Comparison of ENCODE assay signal across 13 cellular contexts in genomic region chr2:69933254-69933828, GRCh38. TPM values are rescaled to one million over a fixed set of nuclear protein-coding genes. Genes with fewer than 3 reads are reported as not detected.
DNase-seq lines count a peak whose midpoint lies in the region; ATAC-seq, FAIRE-seq and TF ChIP-seq lines count a peak whose summit lies in the region.
"Had no signal": no experiment of that assay in that cellular context is flagged by ENCODE, and none has a peak within 500 bp of the region (broad histone marks: within the 10 kb centered on the region; RNA-seq: fewer than 3 reads in every experiment).

No MANE protein-coding gene starts in this region.

- H3K27me3 ChIP-seq in CD4-positive, CD25-positive, alpha-beta regulatory T cell (ENCODE audit: control insufficient read depth, insufficient read depth, low read length) = no peaks in the 10 kb centered on the region
- H3K27me3 ChIP-seq in MM.1S (replicated peaks; ENCODE audit: insufficient read depth, low read length) = no peaks in the 10 kb centered on the region
- no peaks in the 10 kb centered on the region for H3K27me3 ChIP-seq in mammary epithelial cell (ENCODE audit: insufficient read depth, low read length)
- no peaks in the 10 kb centered on the region for H3K27me3 ChIP-seq in mesendoderm (ENCODE audit: insufficient read depth, low read length, poor library complexity)

- no peak overlapping the region for H2BK120ac ChIP-seq in mesendoderm (ENCODE audit: low read depth, low read length)

- H3K23ac ChIP-seq in mesendoderm (ENCODE audit: low read length) = no peak overlapping the region

- H3K27ac Mint-ChIP-seq in CD4-positive, CD25-positive, alpha-beta regulatory T cell = peak overlapping the region; percentile 38 to 49 (median 42)
- peak overlapping the region; percentile 24 for H3K27ac Mint-ChIP-seq in mesothelial cell of epicardium
- H3K27ac Mint-ChIP-seq: T-cell had no signal

- H3K4me3 Mint-ChIP-seq in CD4-positive, CD25-positive, alpha-beta regulatory T cell = no peak overlapping the region
- no peak overlapping the region for H3K4me3 Mint-ChIP-seq in mesothelial cell of epicardium
- H3K4me3 Mint-ChIP-seq: T-cell had no signal

- peaks cover 15 to 32% (median 22%) of the 10 kb centered on the region in 4 donors for H3K4me1 Mint-ChIP-seq in CD4-positive, CD25-positive, alpha-beta regulatory T cell
- peaks cover 12% of the 10 kb centered on the region for H3K4me1 Mint-ChIP-seq in mesothelial cell of epicardium

- no peaks in the 10 kb centered on the region for H3K9me3 ChIP-seq in CD4-positive, CD25-positive, alpha-beta regulatory T cell (ENCODE audit: control insufficient read depth in 2 of 2, low read length in 2 of 2)
- H3K9me3 ChIP-seq in MM.1S (replicated peaks; ENCODE audit: insufficient read depth, low read length) (no peaks in the 10 kb centered on the region), mammary epithelial cell (replicated peaks; ENCODE audit: insufficient read depth, low read length) (no peaks in the 10 kb centered on the region)

- H3K4me3 ChIP-seq in CD4-positive, CD25-positive, alpha-beta regulatory T cell (ENCODE audit: low read depth, low read length) = no peak overlapping the region
- H3K4me3 ChIP-seq in MM.1S (ENCODE audit: low read length) = no peak overlapping the region
- H3K4me3 ChIP-seq in mammary epithelial cell (replicated peaks in 1 of 3; ENCODE audit: insufficient read depth in 1 of 3, low read depth in 2 of 3, low read length in 3 of 3) = no peak overlapping the region
- H3K4me3 ChIP-seq in mesendoderm (ENCODE audit: low read length) = no peak overlapping the region

- FAIRE-seq in RCC 7860 (lab: Jason Lieb, UNC) = no peak
- FAIRE-seq: colon had no signal

- peak overlapping the region; percentile 51 for H3K4me2 ChIP-seq in MM.1S (ENCODE audit: low read depth, low read length)
- H3K4me2 ChIP-seq in mammary epithelial cell (ENCODE audit: insufficient read depth, low read depth, low read length) = no peak overlapping the region
- H3K4me2 ChIP-seq in mesendoderm (ENCODE audit: low read length) = no peak overlapping the region

- no peaks in the 10 kb centered on the region for H3K4me1 ChIP-seq in CD4-positive, CD25-positive, alpha-beta regulatory T cell (ENCODE audit: control insufficient read depth, insufficient read depth, low read length, poor library complexity, severe bottlenecking)
- peaks cover 29% of the 10 kb centered on the region for H3K4me1 ChIP-seq in MM.1S (ENCODE audit: low read length)
- peaks cover 18% of the 10 kb centered on the region for H3K4me1 ChIP-seq in mammary epithelial cell (ENCODE audit: insufficient read depth, low read length)
- peaks cover 2% of the 10 kb centered on the region for H3K4me1 ChIP-seq in mesendoderm (ENCODE audit: control insufficient read depth, low read depth, low read length)

- H4K8ac ChIP-seq in mesendoderm (ENCODE audit: low read depth, low read length) = no peak overlapping the region

- H3K27ac ChIP-seq in CD4-positive, CD25-positive, alpha-beta regulatory T cell (ENCODE audit: insufficient read depth, low read length, poor library complexity, severe bottlenecking) = no peak overlapping the region
- H3K27ac ChIP-seq in MM.1S (ENCODE audit: low read length) (peak overlapping the region; percentile 57; the same call in 1 of the 2 replicates), mammary epithelial cell (ENCODE audit: insufficient read depth, low read depth, low read length) (peak overlapping the region; percentile 73), mesendoderm (ENCODE audit: low read depth, low read length) (no peak overlapping the region)

- H4K5ac ChIP-seq in mesendoderm (ENCODE audit: low read length) = no peak overlapping the region

- no peak overlapping the region for H3K4ac ChIP-seq in mesendoderm (ENCODE audit: low read depth, low read length)

- TF ChIP-seq CTCF in MM.1S (IDR thresholded peaks at IDR 0.05; ENCODE audit: low read length) = no peak
- no peak for TF ChIP-seq CTCF in mammary epithelial cell (conservative IDR thresholded peaks at IDR 0.05 in 1 of 2, IDR thresholded peaks at IDR 0.05 in 1 of 2; ENCODE audit: extremely low read depth in 1 of 2, insufficient read depth in 1 of 2, low read depth in 1 of 2, low read length in 2 of 2)
- no peak for TF ChIP-seq CTCF in mesothelial cell of epicardium (IDR thresholded peaks at IDR 0.05; ENCODE audit: unreplicated experiment)

- H4K20me1 ChIP-seq in MM.1S (ENCODE audit: insufficient read depth, low read length) = no peaks in the 10 kb centered on the region
- no peaks in the 10 kb centered on the region for H4K20me1 ChIP-seq in mammary epithelial cell (ENCODE audit: insufficient read depth, low read length)

- no peak overlapping the region for H2BK15ac ChIP-seq in mesendoderm (replicated peaks; ENCODE audit: low read depth)

- dilution Hi-C loops in mammary epithelial cell (cut with HindIII; ENCODE audit: low sequenced_read_pairs) = no loop called here

- in situ Hi-C loops in mammary epithelial cell (cut with MboI; ENCODE audit: low sequenced_read_pairs in 2 of 2) = no loop called here

- no peak overlapping the region for H3K18ac ChIP-seq in mesendoderm (ENCODE audit: low read length)

- ATAC-seq in CD4-positive, CD25-positive, alpha-beta regulatory T cell (ENCODE audit: low read depth in 2 of 2) = no peak
- ATAC-seq: T-cell had no signal

- H3K9ac ChIP-seq in MM.1S (ENCODE audit: low read length) (no peak overlapping the region), mammary epithelial cell (ENCODE audit: insufficient read depth, low read length) (no peak overlapping the region), mesendoderm (ENCODE audit: low read length) (no peak overlapping the region)

- intact Hi-C loops in mammary epithelial cell (cut with micrococcal nuclease) = no loop called here

- H3K79me1 ChIP-seq in mesendoderm (ENCODE audit: low read length) = no peaks in the 10 kb centered on the region

- DNase-seq in CD4-positive, CD25-positive, alpha-beta regulatory T cell = no peak
- DNase-seq in MM.1S (peak; percentile 61), mammary epithelial cell (no peak), mesothelial cell of epicardium (ENCODE audit: low spot score in 2 of 2, unreplicated experiment in 2 of 2) (no peak), inferior parietal cortex (ENCODE audit: extremely low spot score) (no peak), RCC 7860 (ENCODE audit: low spot score) (no peak), mesendoderm (no peak), NCI-H1105 (lab: John Stamatoyannopoulos, UW) (no peak)
- DNase-seq: activated CD8-positive, alpha-beta memory T cell treated with anti-CD3 and anti-CD28 coated beads, Interleukin-2, amount 50 U/mL, for 48 hours; NCI-H1694 treated with DMSO at 0.1 percent for 48 hours; nucleus accumbens; T-cell had no signal

- H2AK5ac ChIP-seq in mesendoderm (ENCODE audit: low read length) = no peak overlapping the region

- peaks cover 56% of the 10 kb centered on the region for H3K36me3 Mint-ChIP-seq in CD4-positive, CD25-positive, alpha-beta regulatory T cell
- H3K36me3 Mint-ChIP-seq in mesothelial cell of epicardium = peaks cover 22% of the 10 kb centered on the region

- no peak overlapping the region for H3K56ac ChIP-seq in mesendoderm (ENCODE audit: low read length)

- CTCF ChIA-PET in mammary epithelial cell (lab: Charles Lee; ENCODE audit: low non-redundant PET) = no interaction called here

- no peak overlapping the region for H2BK5ac ChIP-seq in mesendoderm (ENCODE audit: low read length)

- peaks cover 38% of the 10 kb centered on the region for H3K36me3 ChIP-seq in CD4-positive, CD25-positive, alpha-beta regulatory T cell (ENCODE audit: control insufficient read depth, insufficient read depth, low read length)
- H3K36me3 ChIP-seq in MM.1S (replicated peaks; ENCODE audit: insufficient read depth, low read length) = no peaks in the 10 kb centered on the region
- peaks cover 13% of the 10 kb centered on the region for H3K36me3 ChIP-seq in mammary epithelial cell (ENCODE audit: insufficient read depth, low read length)
- H3K36me3 ChIP-seq in mesendoderm (ENCODE audit: control insufficient read depth, insufficient read depth, low read length) = no peaks in the 10 kb centered on the region

- peaks cover 6% of the 10 kb centered on the region; the same call in 1 of the 2 replicates for H3F3A ChIP-seq in MM.1S (ENCODE audit: insufficient read depth, low read length)

- BruUV-seq in mammary epithelial cell (replicated peaks; lab: Mats Ljungman, UMichigan) = no TSS peak

- H3K79me2 ChIP-seq in MM.1S (ENCODE audit: low read length) (no peaks in the 10 kb centered on the region), mammary epithelial cell (ENCODE audit: insufficient read depth, low read length) (peaks cover 11% of the 10 kb centered on the region), mesendoderm (ENCODE audit: control insufficient read depth, insufficient read depth, low read length) (no peaks in the 10 kb centered on the region)

- H3K27me3 Mint-ChIP-seq in CD4-positive, CD25-positive, alpha-beta regulatory T cell = no peaks in the 10 kb centered on the region
- H3K27me3 Mint-ChIP-seq in mesothelial cell of epicardium (ENCODE audit: low read depth) = no peaks in the 10 kb centered on the region
- H3K27me3 Mint-ChIP-seq: T-cell had no signal

- H3K9me3 Mint-ChIP-seq in CD4-positive, CD25-positive, alpha-beta regulatory T cell = no peaks in the 10 kb centered on the region
- no peaks in the 10 kb centered on the region for H3K9me3 Mint-ChIP-seq in mesothelial cell of epicardium
- H3K9me3 Mint-ChIP-seq: T-cell had no signal

- no peaks in the 10 kb centered on the region for H3K9me2 ChIP-seq in MM.1S (replicated peaks; ENCODE audit: insufficient read depth, low read length)

- H2AFZ ChIP-seq in MM.1S (ENCODE audit: low read length) (peak overlapping the region; percentile 21), mammary epithelial cell (ENCODE audit: low read depth, low read length) (no peak overlapping the region)

RNA-seq across cellular contexts. Expression of gene MXD1, which starts 18.4 kb away (rescaled TPM):
- total RNA-seq in CD4-positive, CD25-positive, alpha-beta regulatory T cell = 40.6 TPM
- polyA plus RNA-seq in CD4-positive, CD25-positive, alpha-beta regulatory T cell = 10 to 100 TPM in 2 of 4 donors, 1 to 10 TPM in 2; 8.3 to 13.3 (median 11.0) TPM
- total RNA-seq in mammary epithelial cell (10 to 100 TPM in 1 of 2 donors, 1 to 10 TPM in 1; 8.7 to 21.1 TPM), mesothelial cell of epicardium (8.7 to 10.4 TPM (median 9.7 TPM) in 3 replicates)
- polyA plus RNA-seq in mammary epithelial cell = 5.5 TPM
- polyA minus RNA-seq in mammary epithelial cell = 6.8 TPM
- polyA plus RNA-seq in mesendoderm (2013, experiment 1 of 2) = 2.1 TPM
- polyA plus RNA-seq in mesendoderm (2013, experiment 2 of 2) = 1.8 TPM

RNA-seq across cellular contexts. Expression of gene ASPRV1, which starts 28.1 kb away (rescaled TPM):
- 1.7 TPM for total RNA-seq in CD4-positive, CD25-positive, alpha-beta regulatory T cell
- polyA plus RNA-seq in CD4-positive, CD25-positive, alpha-beta regulatory T cell = 1 to 10 TPM in 3 of 4 donors, under 1 TPM in 1; 0.62 to 1.5 (median 1.1) TPM
- total RNA-seq in mammary epithelial cell (under 1 TPM in 1 of 2 donors, not detected in 1; 0.17 TPM), mesothelial cell of epicardium (2.6 to 3.6 TPM (median 3.5 TPM) in 3 replicates)
- polyA plus RNA-seq in mammary epithelial cell = 0.05 TPM
- not detected for polyA minus RNA-seq in mammary epithelial cell
- polyA plus RNA-seq in mesendoderm (2013, experiment 1 of 2) = 0.32 TPM
- 0.29 TPM for polyA plus RNA-seq in mesendoderm (2013, experiment 2 of 2)

RNA-seq across cellular contexts. Expression of gene SNRNP27, which starts 39.6 kb away (rescaled TPM):
- 44.1 TPM for total RNA-seq in CD4-positive, CD25-positive, alpha-beta regulatory T cell
- polyA plus RNA-seq in CD4-positive, CD25-positive, alpha-beta regulatory T cell = 10 to 100 TPM; 51.7 to 70.2 (median 60.0) TPM
- total RNA-seq in mammary epithelial cell (10 to 100 TPM; 25.3 to 51.2 TPM), mesothelial cell of epicardium (44.4 to 48.7 TPM (median 45.6 TPM) in 3 replicates)
- 29.8 TPM for polyA plus RNA-seq in mammary epithelial cell
- polyA minus RNA-seq in mammary epithelial cell = 3.8 TPM
- 99.0 TPM for polyA plus RNA-seq in mesendoderm (2013, experiment 1 of 2)
- polyA plus RNA-seq in mesendoderm (2013, experiment 2 of 2) = 97.4 TPM

Comparison
In these comparisons a context has a peak if more than half of its experiments do, and no peak if none do; other contexts are left out.
1. H3K27ac ChIP-seq: peak in MM.1S (single experiment) and mammary epithelial cell (single experiment); none in CD4-positive, CD25-positive, alpha-beta regulatory T cell (single experiment) and mesendoderm (single experiment).